In the genomic region with DNA sequence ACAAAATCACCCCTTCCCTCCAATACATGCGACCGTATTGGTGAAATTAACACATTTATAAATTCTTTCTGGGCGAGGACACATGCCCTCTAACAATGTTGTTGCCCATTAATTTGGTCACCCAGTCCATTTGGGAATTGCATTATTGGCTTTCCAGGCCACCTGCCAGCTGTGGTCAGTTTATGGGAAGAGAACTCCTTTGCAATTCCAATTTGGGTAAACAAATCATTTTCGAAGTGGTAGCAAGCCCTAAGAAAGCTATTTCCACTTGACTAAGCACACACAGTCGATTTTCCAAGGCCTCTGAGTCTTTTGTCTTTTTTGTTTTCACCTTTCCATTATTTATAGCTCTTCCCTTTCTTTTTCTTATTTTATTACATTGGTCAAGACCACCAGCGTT, we compare ENCODE assay signal across 28 cellular contexts.
A peak's percentile ranks its signal among the peaks of the same experiment; 100 is the strongest.
DNase-seq lines count a peak whose midpoint lies in the region; ATAC-seq, FAIRE-seq and TF ChIP-seq lines count a peak whose summit lies in the region.
"Had no signal": no experiment of that assay in that cellular context is flagged by ENCODE, and none has a peak within 500 bp of the region (broad histone marks: within the 10 kb centered on the region; RNA-seq: fewer than 3 reads in every experiment).

No MANE protein-coding gene starts in this region.

- DNase-seq in Karpas-422 = peak; percentile 9
- DNase-seq in NCI-H2029 (lab: John Stamatoyannopoulos, UW) = peak; percentile 13
- peak; percentile 2 for DNase-seq in astrocyte (ENCODE audit: low read depth)
- DNase-seq in gastrocnemius medialis = peak; percentile 19 to 51
- no peak for DNase-seq in immature natural killer cell
- DNase-seq: activated CD4-positive, CD25-positive, alpha-beta regulatory T cell treated with anti-CD3 and anti-CD28 coated beads, Interleukin-2, amount 50 U/mL, for 72 hours; activated T-cell treated with anti-CD3 and anti-CD28 coated beads, Interleukin-2, amount 50 U/mL, for 1 hour; adrenal gland; CD4-positive, alpha-beta T cell; colonic mucosa; effector memory CD4-positive, alpha-beta T cell; foreskin keratinocyte; GDM1; KBM-7; left ventricle myocardium superior; NCI-H510A; stimulated activated CD4-positive, alpha-beta T cell treated with anti-CD3 and anti-CD28 coated beads, Interleukin-4, amount 100 ng/mL, for 4 hours; T-helper 1 cell; transverse colon had no signal

- no peaks in the 10 kb centered on the region for H3K9me3 ChIP-seq in Karpas-422 (ENCODE audit: low read length)
- H3K9me3 ChIP-seq in astrocyte (ENCODE audit: insufficient read depth, low read depth, low read length) = no peaks in the 10 kb centered on the region
- no peaks in the 10 kb centered on the region for H3K9me3 ChIP-seq in gastrocnemius medialis
- H3K9me3 ChIP-seq: adrenal gland, colonic mucosa, right atrium auricular region, transverse colon had no signal

- H3K9me2 ChIP-seq in Karpas-422 (replicated peaks; ENCODE audit: insufficient read depth, low read length) = no peaks in the 10 kb centered on the region

- H3K4me3 Mint-ChIP-seq in astrocyte (ENCODE audit: unreplicated experiment) = no peak overlapping the region
- no peak overlapping the region for H3K4me3 Mint-ChIP-seq in immature natural killer cell
- H3K4me3 Mint-ChIP-seq: CD4-positive, alpha-beta T cell; natural killer cell treated with Interleukin-12 subunit alpha and Interleukin-12 subunit beta and Interleukin-15 and Interleukin-18, amount 100 ng/mL, for 72 hours; stimulated activated naive CD8-positive, alpha-beta T cell treated with anti-CD3 and anti-CD28 coated beads, Interleukin-15, Interleukin-2, amounts not matched to agents 100 ng/mL and 50 ng/mL, for 24 hours had no signal

- H3K4me3 ChIP-seq in Karpas-422 (ENCODE audit: low read length) (no peak overlapping the region), astrocyte (ENCODE audit: insufficient read depth, low read depth, low read length) (no peak overlapping the region), gastrocnemius medialis (no peak overlapping the region)
- H3K4me3 ChIP-seq: adrenal gland, colonic mucosa, right atrium auricular region, transverse colon had no signal

- H3K27ac Mint-ChIP-seq in astrocyte (ENCODE audit: unreplicated experiment) (no peak overlapping the region), immature natural killer cell (no peak overlapping the region)
- H3K27ac Mint-ChIP-seq: CD4-positive, alpha-beta T cell; natural killer cell treated with Interleukin-12 subunit alpha and Interleukin-12 subunit beta and Interleukin-15 and Interleukin-18, amount 100 ng/mL, for 72 hours; stimulated activated naive CD8-positive, alpha-beta T cell treated with anti-CD3 and anti-CD28 coated beads, Interleukin-15, Interleukin-2, amounts not matched to agents 100 ng/mL and 50 ng/mL, for 24 hours had no signal

- H3K4me2 ChIP-seq in Karpas-422 (ENCODE audit: low read depth, low read length, poor library complexity, severe bottlenecking) (no peak overlapping the region), astrocyte (ENCODE audit: low read length) (no peak overlapping the region)

- TF ChIP-seq CTCF in astrocyte (IDR thresholded peaks at IDR 0.05; ENCODE audit: insufficient read depth, low read depth, low read length) (no peak), gastrocnemius medialis (IDR thresholded peaks at IDR 0.05 in 4 of 5, conservative IDR thresholded peaks at IDR 0.05 in 1 of 5) (no peak)

- H3K36me3 ChIP-seq in Karpas-422 (ENCODE audit: insufficient read depth, low read length) = no peaks in the 10 kb centered on the region
- H3K36me3 ChIP-seq in astrocyte (ENCODE audit: insufficient read depth, low read length) = no peaks in the 10 kb centered on the region
- no peaks in the 10 kb centered on the region for H3K36me3 ChIP-seq in gastrocnemius medialis
- H3K36me3 ChIP-seq: adrenal gland, colonic mucosa, right atrium auricular region, transverse colon had no signal

- no peak for ATAC-seq in gastrocnemius medialis
- ATAC-seq in GM19452 (IDR thresholded peaks at IDR 0.05; ENCODE audit: unreplicated experiment) = no peak
- ATAC-seq in HG03469 (IDR thresholded peaks at IDR 0.05; ENCODE audit: unreplicated experiment) = no peak
- ATAC-seq: foreskin keratinocyte, left ventricle myocardium superior had no signal

- H2AFZ ChIP-seq in Karpas-422 (ENCODE audit: low read length) (no peak overlapping the region), astrocyte (ENCODE audit: low read depth, low read length) (no peak overlapping the region)

- H4K20me1 ChIP-seq in Karpas-422 (ENCODE audit: insufficient read depth, low read depth, low read length) (no peaks in the 10 kb centered on the region), astrocyte (ENCODE audit: insufficient read depth, low read length) (no peaks in the 10 kb centered on the region)

- TF ChIP-seq POLR2A in gastrocnemius medialis (IDR thresholded peaks at IDR 0.05) = no peak

- H3K9ac ChIP-seq in Karpas-422 (ENCODE audit: low read length) = no peak overlapping the region
- H3K9ac ChIP-seq in astrocyte (ENCODE audit: low read length) = no peak overlapping the region

- H3K36me3 Mint-ChIP-seq in astrocyte (ENCODE audit: low read depth, unreplicated experiment) = no peaks in the 10 kb centered on the region
- no peaks in the 10 kb centered on the region for H3K36me3 Mint-ChIP-seq in immature natural killer cell
- H3K36me3 Mint-ChIP-seq: natural killer cell treated with Interleukin-12 subunit alpha and Interleukin-12 subunit beta and Interleukin-15 and Interleukin-18, amount 100 ng/mL, for 72 hours had no signal

- H3K4me1 ChIP-seq in Karpas-422 (ENCODE audit: low read length) = no peaks in the 10 kb centered on the region
- no peaks in the 10 kb centered on the region for H3K4me1 ChIP-seq in astrocyte (ENCODE audit: insufficient read depth, low read length)
- H3K4me1 ChIP-seq in gastrocnemius medialis = peaks cover 0 to 18% of the 10 kb centered on the region in 2 donors
- H3K4me1 ChIP-seq: adrenal gland, colonic mucosa, foreskin keratinocyte, right atrium auricular region, transverse colon had no signal

- H3K4me1 Mint-ChIP-seq in astrocyte (ENCODE audit: low read depth, unreplicated experiment) = no peaks in the 10 kb centered on the region
- H3K4me1 Mint-ChIP-seq in immature natural killer cell = no peaks in the 10 kb centered on the region

- in situ Hi-C loops in gastrocnemius medialis (cut with MboI; ENCODE audit: low sequenced_read_pairs in 4 of 4) = loop anchor here in 1 of 4 donors (25.0 kb wide), 2 partner anchors 364 to 639 kb away; a partner anchor contains a TSS

- H3K79me2 ChIP-seq in Karpas-422 (ENCODE audit: low read length) = no peaks in the 10 kb centered on the region
- no peaks in the 10 kb centered on the region for H3K79me2 ChIP-seq in astrocyte (ENCODE audit: insufficient read depth, low read length)

- peaks cover 14% of the 10 kb centered on the region for H3K27me3 Mint-ChIP-seq in astrocyte (ENCODE audit: low read depth, unreplicated experiment)
- peaks cover 0 to 9% (median 6%) of the 10 kb centered on the region in 3 donors for H3K27me3 Mint-ChIP-seq in immature natural killer cell (ENCODE audit: low read depth in 3 of 3)
- H3K27me3 Mint-ChIP-seq: CD4-positive, alpha-beta T cell had no signal

- H3K9me3 Mint-ChIP-seq in astrocyte (ENCODE audit: unreplicated experiment) (peaks cover 2% of the 10 kb centered on the region), immature natural killer cell (peaks cover 0 to 1% (median 0%) of the 10 kb centered on the region in 6 donors)
- H3K9me3 Mint-ChIP-seq: CD4-positive, alpha-beta T cell; natural killer cell treated with Interleukin-12 subunit alpha and Interleukin-12 subunit beta and Interleukin-15 and Interleukin-18, amount 100 ng/mL, for 72 hours; stimulated activated naive CD8-positive, alpha-beta T cell treated with anti-CD3 and anti-CD28 coated beads, Interleukin-15, Interleukin-2, amounts not matched to agents 100 ng/mL and 50 ng/mL, for 24 hours had no signal

- H3K27me3 ChIP-seq in Karpas-422 (ENCODE audit: low read length) (no peaks in the 10 kb centered on the region), astrocyte (ENCODE audit: insufficient read depth, low read length) (peaks cover 2% of the 10 kb centered on the region), gastrocnemius medialis (no peaks in the 10 kb centered on the region)
- H3K27me3 ChIP-seq: adrenal gland, colonic mucosa, foreskin keratinocyte, right atrium auricular region, transverse colon had no signal

- intact Hi-C loops in gastrocnemius medialis (cut with DNase I; ENCODE audit: low total_unique reads) = no loop called here

- H3K27ac ChIP-seq in Karpas-422 (ENCODE audit: low read length) (no peak overlapping the region), astrocyte (ENCODE audit: low read depth, low read length) (no peak overlapping the region), gastrocnemius medialis (peak overlapping the region in 3 of 4 donors; percentile 5 to 11 (median 10))
- H3K27ac ChIP-seq: adrenal gland, colonic mucosa, foreskin keratinocyte, right atrium auricular region, transverse colon had no signal

- FAIRE-seq in astrocyte (lab: Jason Lieb, UNC) = no peak
- FAIRE-seq: bronchial epithelial cell, H1, HTR-8/SVneo, TTC549 had no signal

Comparison
In these comparisons a context has a peak if more than half of its experiments do, and no peak if none do; other contexts are left out.
1. DNase-seq: peak in Karpas-422 (single experiment), NCI-H2029 (single experiment), astrocyte (single experiment) and gastrocnemius medialis (2 of 2); none in immature natural killer cell (0 of 3).
2. H3K27ac ChIP-seq: peak in gastrocnemius medialis (3 of 4); none in Karpas-422 (single experiment) and astrocyte (single experiment).